ENCODE assay signal across 14 cellular contexts in the genomic region with DNA sequence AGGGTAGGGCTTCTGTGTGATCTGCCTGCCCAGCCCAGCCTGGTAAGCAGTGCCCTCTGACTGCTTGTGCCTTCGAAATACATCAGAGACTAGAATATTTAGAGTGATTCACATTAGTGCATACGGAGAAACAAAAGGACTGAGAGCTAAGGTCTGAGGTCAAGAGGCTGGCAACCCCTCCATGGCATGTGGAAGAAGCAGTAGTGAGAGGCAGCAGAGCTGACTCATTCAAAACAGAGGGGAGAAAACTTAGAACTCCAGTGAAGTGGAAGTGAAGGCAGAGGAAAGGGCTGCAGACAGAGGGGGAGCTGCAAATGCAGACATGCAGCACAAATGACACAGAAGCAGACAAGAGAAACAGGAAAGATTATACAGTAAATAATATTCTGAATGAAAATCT.
DNase-seq lines count a peak whose midpoint lies in the region; ATAC-seq and TF ChIP-seq lines count a peak whose summit lies in the region.
"Had no signal": no experiment of that assay in that cellular context is flagged by ENCODE, and none has a peak within 500 bp of the region (broad histone marks: within the 10 kb centered on the region; RNA-seq: fewer than 3 reads in every experiment).

No MANE protein-coding gene starts in this region.

- ATAC-seq in GM19452 (IDR thresholded peaks at IDR 0.05; ENCODE audit: unreplicated experiment) (no peak), HG02642 (IDR thresholded peaks at IDR 0.05; ENCODE audit: poor library complexity, unreplicated experiment) (no peak)
- no peak for ATAC-seq in CD4-positive, alpha-beta T cell (ENCODE audit: poor library complexity)
- ATAC-seq: CD8-positive, alpha-beta T cell had no signal

- intact Hi-C loops in CD4-positive, alpha-beta T cell (cut with DNase I, micrococcal nuclease): no loop called here
- intact Hi-C loops in posterior cingulate gyrus (cut with DNase I): no loop called here

- H3K27ac ChIP-seq in CD4-positive, alpha-beta T cell (ENCODE audit: low read depth, low read length): no peak overlapping the region

- POLR2A ChIA-PET in CD4-positive, alpha-beta T cell (lab: Charles Lee): no interaction called here

- no peaks in the 10 kb centered on the region for H3K27me3 Mint-ChIP-seq in CD4-positive, alpha-beta T cell
- H3K27me3 Mint-ChIP-seq: activated B cell treated with CpG ODN at 0.5 μM for 24 hours; dendritic cell treated with granulocyte-macrophage colony-stimulating factor and Interleukin-4, amounts not matched to agents 40 ng/mL and 50 ng/mL, for 4 days; naive B cell had no signal

- no peaks in the 10 kb centered on the region for H3K27me3 ChIP-seq in CD4-positive, alpha-beta T cell (ENCODE audit: control insufficient read depth, insufficient read depth, low read length)

- CTCF ChIA-PET in CD4-positive, alpha-beta T cell (lab: Charles Lee): no interaction called here

- no peaks in the 10 kb centered on the region for H3K9me3 Mint-ChIP-seq in CD4-positive, alpha-beta T cell
- H3K9me3 Mint-ChIP-seq: activated B cell treated with CpG ODN at 0.5 μM for 24 hours; activated T-helper 2 cell treated with anti-CD3 and anti-CD28 coated beads, Interferon-gamma antibody, Interleukin-2, Interleukin-4, amounts not matched to agents 10 μg/mL and 5 μg/mL and 100 μg/mL, durations not matched to agents 14 hours and 24 hours and 36 hours; CD8-positive, alpha-beta T cell; dendritic cell treated with granulocyte-macrophage colony-stimulating factor and Interleukin-4, amounts not matched to agents 40 ng/mL and 50 ng/mL, for 4 days; naive B cell had no signal

- no peak for TF ChIP-seq CTCF in CD4-positive, alpha-beta T cell (IDR thresholded peaks at IDR 0.05)

- no peak overlapping the region for H3K27ac Mint-ChIP-seq in CD4-positive, alpha-beta T cell
- H3K27ac Mint-ChIP-seq: activated B cell treated with CpG ODN at 0.5 μM for 24 hours; activated T-helper 2 cell treated with anti-CD3 and anti-CD28 coated beads, Interferon-gamma antibody, Interleukin-2, Interleukin-4, amounts not matched to agents 10 μg/mL and 5 μg/mL and 100 μg/mL, durations not matched to agents 14 hours and 24 hours and 36 hours; CD8-positive, alpha-beta T cell; dendritic cell treated with granulocyte-macrophage colony-stimulating factor and Interleukin-4, amounts not matched to agents 40 ng/mL and 50 ng/mL, for 4 days had no signal

- no peak overlapping the region for H3K4me3 Mint-ChIP-seq in CD4-positive, alpha-beta T cell
- H3K4me3 Mint-ChIP-seq: activated B cell treated with CpG ODN at 0.5 μM for 24 hours; CD8-positive, alpha-beta T cell; dendritic cell treated with granulocyte-macrophage colony-stimulating factor and Interleukin-4, amounts not matched to agents 40 ng/mL and 50 ng/mL, for 4 days; naive B cell had no signal

- H3K9me3 ChIP-seq in CD4-positive, alpha-beta T cell (ENCODE audit: control insufficient read depth, low read length): no peaks in the 10 kb centered on the region

- no peaks in the 10 kb centered on the region for H3K4me1 Mint-ChIP-seq in CD4-positive, alpha-beta T cell (ENCODE audit: low read depth)
- H3K4me1 Mint-ChIP-seq: activated B cell treated with CpG ODN at 0.5 μM for 24 hours, naive B cell had no signal

- DNase-seq in AG20443 (ENCODE audit: low spot score) (peak; percentile 14), HPDE6-E6E7 (ENCODE audit: extremely low spot score) (peak; percentile 1), astrocyte of the hippocampus (ENCODE audit: low read depth, low spot score) (peak; percentile 80), left kidney (ENCODE audit: low read depth, low spot score) (peak; percentile 9), posterior cingulate gyrus (no peak)
- no peak for DNase-seq in CD4-positive, alpha-beta T cell
- DNase-seq: activated B cell treated with CpG ODN at 0.5 μM for 24 hours; CD8-positive, alpha-beta T cell; naive B cell; stimulated activated naive CD4-positive, alpha-beta T cell treated with Interleukin-2 at 50 U/mL for 16 hours had no signal

- H3K36me3 Mint-ChIP-seq in CD4-positive, alpha-beta T cell (ENCODE audit: low read depth): peaks cover 58% of the 10 kb centered on the region

Comparison
In these comparisons a context has a peak if more than half of its experiments do, and no peak if none do; other contexts are left out.
1. DNase-seq: peak in AG20443 (single experiment), HPDE6-E6E7 (single experiment), astrocyte of the hippocampus (single experiment) and left kidney (single experiment); none in CD4-positive, alpha-beta T cell (0 of 10) and posterior cingulate gyrus (0 of 10).